Comparison of ENCODE assay signal across 1 cellular context in genomic region chr20:36311141-36311853, GRCh38.
TF ChIP-seq lines count a peak whose summit lies in the region.

No MANE protein-coding gene starts in this region.

TF ChIP-seq in K562, 482 proteins besides CTCF, POLR2A, EP300 and RAD21:
- TF ChIP-seq HES1 (IDR thresholded peaks at IDR 0.05; ENCODE audit: low read depth) (no peak), CEBPB (tag; IDR thresholded peaks at IDR 0.05) (peak; percentile 85)
TF ChIP-seq in K562: peak in this region for 1.
